In genomic region chr4:124566030-124566429, GRCh38 we compare ENCODE assay signal across 1 cellular context.
TF ChIP-seq lines count a peak whose summit lies in the region.

No MANE protein-coding gene starts in this region.

TF ChIP-seq in H1, 55 proteins besides CTCF, POLR2A, EP300 and RAD21:
- TF ChIP-seq CHD7 (IDR thresholded peaks at IDR 0.05; ENCODE audit: insufficient replicate concordance, low read length), result no peak
- no peak for TF ChIP-seq POLR2AphosphoS5 (IDR thresholded peaks at IDR 0.05; ENCODE audit: low read depth, low read length)
- no peak for TF ChIP-seq RNF2 (IDR thresholded peaks at IDR 0.05; ENCODE audit: borderline replicate concordance, low read depth, low read length, missing control alignments, poor library complexity, severe bottlenecking)
- no peak for TF ChIP-seq GABPA (IDR thresholded peaks at IDR 0.05; ENCODE audit: borderline replicate concordance, insufficient read depth, low read length)
- no peak for TF ChIP-seq HDAC2 (IDR thresholded peaks at IDR 0.05; ENCODE audit: borderline replicate concordance in 1 of 2, low read depth in 2 of 2, low read length in 2 of 2)
- TF ChIP-seq CHD1 (IDR thresholded peaks at IDR 0.05; ENCODE audit: low read depth, low read length), result no peak
- no peak for TF ChIP-seq TAF1 (IDR thresholded peaks at IDR 0.05; ENCODE audit: low read depth, low read length)
- TF ChIP-seq USF2 (IDR thresholded peaks at IDR 0.05; ENCODE audit: low read length), result no peak
- no peak for TF ChIP-seq BCL11A (IDR thresholded peaks at IDR 0.05; ENCODE audit: low read depth in 2 of 2, low read length in 2 of 2)
- no peak for TF ChIP-seq SAP30 (IDR thresholded peaks at IDR 0.05; ENCODE audit: insufficient read depth, insufficient replicate concordance, low read length)
- TF ChIP-seq PHF8 (conservative IDR thresholded peaks at IDR 0.05; ENCODE audit: low read depth, low read length), result no peak
- no peak for TF ChIP-seq SRF (IDR thresholded peaks at IDR 0.05; ENCODE audit: low read depth, low read length)
- TF ChIP-seq ZNF274 (IDR thresholded peaks at IDR 0.05; ENCODE audit: borderline replicate concordance, extremely low read depth, low read length), result no peak
- TF ChIP-seq RBBP5 (IDR thresholded peaks at IDR 0.05; ENCODE audit: borderline replicate concordance, low read depth, low read length), result no peak
- no peak for TF ChIP-seq RXRA (IDR thresholded peaks at IDR 0.05; ENCODE audit: insufficient read depth, low read depth, low read length)
